31 cellular contexts compared by ENCODE assay signal in genomic region chr3:186628756-186629155, GRCh38. TPM values are rescaled to one million over a fixed set of nuclear protein-coding genes. Genes with fewer than 3 reads are reported as not detected.
"Had no signal": no experiment of that assay in that cellular context is flagged by ENCODE, and none has a peak within 500 bp of the region (broad histone marks: within the 10 kb centered on the region; RNA-seq: fewer than 3 reads in every experiment).

No MANE protein-coding gene starts in this region.

- DNase-seq: activated CD4-positive, alpha-beta T cell treated with anti-CD3 and anti-CD28 coated beads for 1 hour; activated CD4-positive, alpha-beta T cell treated with anti-CD3 and anti-CD28 coated beads for 48 hours; activated CD4-positive, alpha-beta T cell treated with anti-CD3 and anti-CD28 coated beads, Interleukin-2, amount 50 U/mL, for 1 hour; activated CD4-positive, alpha-beta T cell treated with anti-CD3 and anti-CD28 coated beads, Interleukin-2, amount 50 U/mL, for 48 hours; activated CD8-positive, alpha-beta memory T cell treated with anti-CD3 and anti-CD28 coated beads for 24 hours; activated CD8-positive, alpha-beta T cell treated with anti-CD3 and anti-CD28 coated beads for 36 hours; activated effector memory CD4-positive, alpha-beta T cell treated with Interleukin-2 at 50 U/mL for 16 hours; activated gamma-delta T cell treated with Interleukin-2 at 50 U/mL for 16 hours; activated naive CD4-positive, alpha-beta T cell treated with anti-CD3 and anti-CD28 coated beads, Interleukin-2, amount 50 U/mL, for 16 hours; activated naive CD4-positive, alpha-beta T cell treated with Interleukin-2 at 50 U/mL for 16 hours; activated T-cell treated with anti-CD3 and anti-CD28 coated beads, Interleukin-2, amount 50 U/mL, for 4 hours; amniotic stem cell; anterior cingulate cortex; brain microvascular endothelial cell; dorsolateral prefrontal cortex; effector memory CD4-positive, alpha-beta T cell; endodermal cell; foreskin keratinocyte; gastrocnemius medialis; glutamatergic neuron; heart left ventricle; T-helper 1 cell; T-helper 17 cell; T1000 had no signal

- ATAC-seq: activated CD8-positive, alpha-beta T cell treated with anti-CD3 and anti-CD28 coated beads for 36 hours; activated T-cell treated with anti-CD3 and anti-CD28 coated beads, Interleukin-2, amount 50 U/mL, for 4 hours; activated T-helper 17 cell treated with anti-CD3 and anti-CD28 coated beads, Interleukin-2, amount 50 U/mL, for 72 hours; foreskin keratinocyte; gastrocnemius medialis; heart left ventricle; T-helper 17 cell had no signal

RNA-seq across cellular contexts. Expression of gene FETUB, which starts 11.4 kb away (rescaled TPM):
- total RNA-seq: activated CD8-positive, alpha-beta T cell treated with anti-CD3 and anti-CD28 coated beads for 36 hours; activated T-cell treated with anti-CD3 and anti-CD28 coated beads, Interleukin-2, amount 50 U/mL, for 4 hours; activated T-helper 17 cell treated with anti-CD3 and anti-CD28 coated beads, Interleukin-2, amount 50 U/mL, for 72 hours; astrocyte; bronchial epithelial cell; cardiac septum; cerebellum; endodermal cell; epithelial cell of proximal tubule; esophagus muscularis mucosa; foreskin keratinocyte; gastrocnemius medialis; T-helper 17 cell had no signal

RNA-seq across cellular contexts. Expression of gene AHSG, which starts 15.9 kb away (rescaled TPM):
- total RNA-seq: activated CD8-positive, alpha-beta T cell treated with anti-CD3 and anti-CD28 coated beads for 36 hours; activated T-helper 17 cell treated with anti-CD3 and anti-CD28 coated beads, Interleukin-2, amount 50 U/mL, for 72 hours; astrocyte; bronchial epithelial cell; cardiac septum; endodermal cell; epithelial cell of proximal tubule; esophagus muscularis mucosa; heart left ventricle; T-helper 17 cell had no signal

RNA-seq across cellular contexts. Expression of gene HRG, which starts 37.1 kb away (rescaled TPM):
- total RNA-seq: activated CD8-positive, alpha-beta T cell treated with anti-CD3 and anti-CD28 coated beads for 36 hours; activated T-cell treated with anti-CD3 and anti-CD28 coated beads, Interleukin-2, amount 50 U/mL, for 4 hours; activated T-helper 17 cell treated with anti-CD3 and anti-CD28 coated beads, Interleukin-2, amount 50 U/mL, for 72 hours; astrocyte; bronchial epithelial cell; cardiac septum; cerebellum; endodermal cell; epithelial cell of proximal tubule; esophagus muscularis mucosa; heart left ventricle; T-helper 17 cell had no signal
